In the genomic region with DNA sequence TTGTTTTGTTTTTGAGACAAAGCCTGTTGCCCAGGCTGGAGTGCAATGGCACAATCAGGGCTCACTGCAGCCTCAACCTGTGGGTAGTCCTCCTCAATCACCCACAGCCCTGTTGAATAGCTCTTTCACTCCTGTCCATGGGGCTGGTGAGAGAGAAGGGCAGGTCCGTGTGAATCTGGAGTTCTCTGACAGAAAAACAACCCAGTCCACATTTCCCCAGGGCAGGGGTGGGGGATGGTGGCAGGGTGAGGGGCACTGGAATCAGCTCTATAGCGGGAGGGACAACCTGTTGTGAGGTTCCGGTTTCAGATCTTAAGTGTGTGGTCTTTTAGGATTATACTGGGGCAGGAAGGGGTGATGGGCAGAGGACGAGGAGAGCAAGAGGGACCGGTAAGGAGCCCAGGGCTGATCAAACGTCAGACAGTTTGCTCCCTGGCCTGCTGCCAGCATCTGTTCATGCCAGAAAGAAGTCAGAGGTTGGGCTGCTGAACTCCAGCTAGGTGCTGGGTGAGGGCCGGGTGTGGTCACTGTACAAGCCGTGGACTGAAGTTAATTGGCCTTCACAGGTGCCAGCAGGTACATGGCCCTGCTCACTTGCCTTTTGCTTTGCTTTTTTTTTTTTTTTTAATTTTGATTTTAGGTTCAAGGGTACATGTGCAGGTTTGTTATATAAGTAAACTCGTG, we compare ENCODE assay signal across 9 cellular contexts. TPM values are rescaled to one million over a fixed set of nuclear protein-coding genes. Genes with fewer than 3 reads are reported as not detected.
DNase-seq lines count a peak whose midpoint lies in the region; ATAC-seq and TF ChIP-seq lines count a peak whose summit lies in the region.
"Had no signal": no experiment of that assay in that cellular context is flagged by ENCODE, and none has a peak within 500 bp of the region (broad histone marks: within the 10 kb centered on the region; RNA-seq: fewer than 3 reads in every experiment).

No MANE protein-coding gene starts in this region.

- no peaks in the 10 kb centered on the region for H3K79me2 ChIP-seq in mammary epithelial cell (ENCODE audit: insufficient read depth, low read length)

- H4K91ac ChIP-seq in neuronal stem cell (ENCODE audit: low read depth, low read length, poor library complexity) = no peak overlapping the region

- no peaks in the 10 kb centered on the region for H4K20me1 ChIP-seq in mammary epithelial cell (ENCODE audit: insufficient read depth, low read length)

- H3K36me3 ChIP-seq in mammary epithelial cell (ENCODE audit: insufficient read depth, low read length) (no peaks in the 10 kb centered on the region), neuronal stem cell (replicated peaks in 1 of 2; ENCODE audit: control insufficient read depth in 2 of 2, insufficient read depth in 2 of 2, low read length in 2 of 2) (peaks cover 0 to 3% of the 10 kb centered on the region in 2 donors)

- no peak overlapping the region for H2BK120ac ChIP-seq in neuronal stem cell (ENCODE audit: low read depth, low read length)

- no peaks in the 10 kb centered on the region for H3K4me1 ChIP-seq in mammary epithelial cell (ENCODE audit: insufficient read depth, low read length)
- peaks cover 2 to 3% of the 10 kb centered on the region in 2 donors for H3K4me1 ChIP-seq in neuronal stem cell (ENCODE audit: control insufficient read depth in 2 of 2, insufficient read depth in 1 of 2, low read depth in 1 of 2, low read length in 2 of 2)

- peaks cover 1% of the 10 kb centered on the region for H3K79me1 ChIP-seq in neuronal stem cell (ENCODE audit: low read depth, low read length)

- in situ Hi-C loops in mammary epithelial cell (cut with MboI; ENCODE audit: low sequenced_read_pairs in 2 of 2) = loop anchor here in 1 of 2 donors (25.0 kb wide), 1 partner anchor 475 kb away; no protein-coding TSS in a partner anchor

- intact Hi-C loops in mammary epithelial cell (cut with micrococcal nuclease) = loop anchor here (10.0 kb wide), 1 partner anchor 502 kb away; a partner anchor contains a TSS

- H3K4me3 ChIP-seq in mammary epithelial cell (replicated peaks in 1 of 3; ENCODE audit: insufficient read depth in 1 of 3, low read depth in 2 of 3, low read length in 3 of 3) (no peak overlapping the region), neuronal stem cell (ENCODE audit: low read length in 2 of 2) (no peak overlapping the region)

- ATAC-seq in HG02571 (IDR thresholded peaks at IDR 0.05; ENCODE audit: unreplicated experiment) (no peak), HG02642 (IDR thresholded peaks at IDR 0.05; ENCODE audit: poor library complexity, unreplicated experiment) (no peak)

- DNase-seq in HPDE6-E6E7 (ENCODE audit: extremely low spot score) = peak; percentile 52
- DNase-seq in NCI-H2227 treated with DMSO at 0.1 percent for 48 hours (lab: John Stamatoyannopoulos, UW) = peak; percentile 25
- DNase-seq in mammary epithelial cell = peak; percentile 32
- DNase-seq in neuronal stem cell (ENCODE audit: low spot score) = no peak
- DNase-seq in NCI-H1048 (lab: John Stamatoyannopoulos, UW) = no peak
- DNase-seq in CD1c-positive myeloid dendritic cell (ENCODE audit: extremely low spot score) = no peak
- DNase-seq: activated B cell treated with CpG ODN at 0.5 μM for 24 hours had no signal

- H3K9me3 ChIP-seq in mammary epithelial cell (replicated peaks; ENCODE audit: insufficient read depth, low read length) = no peaks in the 10 kb centered on the region
- H3K9me3 ChIP-seq in neuronal stem cell (replicated peaks in 1 of 2; ENCODE audit: control insufficient read depth in 2 of 2, insufficient read depth in 1 of 2, low read depth in 1 of 2, low read length in 2 of 2) = no peaks in the 10 kb centered on the region

- no peak overlapping the region for H3K14ac ChIP-seq in neuronal stem cell (ENCODE audit: low read length)

- dilution Hi-C loops in mammary epithelial cell (cut with HindIII; ENCODE audit: low sequenced_read_pairs) = no loop called here

- no peak overlapping the region for H2BK5ac ChIP-seq in neuronal stem cell (ENCODE audit: low read length)

- no peak overlapping the region for H4K8ac ChIP-seq in neuronal stem cell (ENCODE audit: low read depth, low read length)

- H3K4me2 ChIP-seq in mammary epithelial cell (ENCODE audit: insufficient read depth, low read depth, low read length) = no peak overlapping the region
- no peak overlapping the region for H3K4me2 ChIP-seq in neuronal stem cell (ENCODE audit: insufficient read depth, low read length, poor library complexity, severe bottlenecking)

- peak overlapping the region; percentile 25 for H2AK5ac ChIP-seq in neuronal stem cell (ENCODE audit: low read depth, low read length)

- H3K23ac ChIP-seq in neuronal stem cell (ENCODE audit: low read depth, low read length, poor library complexity) = no peak overlapping the region

- no peak overlapping the region for H3K18ac ChIP-seq in neuronal stem cell (ENCODE audit: low read length)

- H2AFZ ChIP-seq in mammary epithelial cell (ENCODE audit: low read depth, low read length) (no peak overlapping the region), neuronal stem cell (ENCODE audit: low read length) (peak overlapping the region; percentile 73)

- BruUV-seq in mammary epithelial cell (replicated peaks; lab: Mats Ljungman, UMichigan) = no TSS peak

- H3K27me3 ChIP-seq in mammary epithelial cell (ENCODE audit: insufficient read depth, low read length) (no peaks in the 10 kb centered on the region), neuronal stem cell (ENCODE audit: control insufficient read depth in 3 of 3, insufficient read depth in 3 of 3, low read depth in 1 of 3, low read length in 3 of 3) (no peaks in the 10 kb centered on the region)

- CTCF ChIA-PET in mammary epithelial cell (lab: Charles Lee; ENCODE audit: low non-redundant PET) = interaction anchor here (0.6 kb wide), 1 partner anchor 134 kb away, joined by 8 read pairs; no protein-coding TSS in a partner anchor

- no peak overlapping the region for H3K27ac ChIP-seq in mammary epithelial cell (ENCODE audit: insufficient read depth, low read depth, low read length)
- H3K27ac ChIP-seq in neuronal stem cell (replicated peaks; ENCODE audit: low read length) = no peak overlapping the region

- no peak for TF ChIP-seq CTCF in mammary epithelial cell (conservative IDR thresholded peaks at IDR 0.05 in 1 of 2, IDR thresholded peaks at IDR 0.05 in 1 of 2; ENCODE audit: extremely low read depth in 1 of 2, insufficient read depth in 1 of 2, low read depth in 1 of 2, low read length in 2 of 2)

- WGBS in mammary epithelial cell (ENCODE audit: low coverage, missing lambda C conversion rate) = 49% methylated on average over 8 of the region's 9 CpGs
- no CpG with 5 or more reads among the region's 9 CpGs for WGBS in neuronal stem cell (ENCODE audit: extremely low coverage in 2 of 2, insufficient read length in 2 of 2, insufficient replicate concordance in 1 of 2), 2 donors

- no peak overlapping the region for H3K4ac ChIP-seq in neuronal stem cell (ENCODE audit: low read length)

- H2BK15ac ChIP-seq in neuronal stem cell (ENCODE audit: low read length) = no peak overlapping the region

- H2BK12ac ChIP-seq in neuronal stem cell (ENCODE audit: low read length) = no peak overlapping the region

- H3K9ac ChIP-seq in mammary epithelial cell (ENCODE audit: insufficient read depth, low read length) = no peak overlapping the region
- H3K9ac ChIP-seq in neuronal stem cell (ENCODE audit: low read depth, low read length, poor library complexity) = no peak overlapping the region

RNA-seq across cellular contexts. Expression of a gene that starts 33.2 kb away (rescaled TPM):
- 10 to 100 TPM; 48.2 to 69.6 TPM for total RNA-seq in mammary epithelial cell
- 37.3 TPM for polyA plus RNA-seq in mammary epithelial cell
- 65.0 TPM for polyA minus RNA-seq in mammary epithelial cell
- 83.9 TPM for polyA plus RNA-seq in neuronal stem cell (2013, experiment 1 of 2)
- polyA plus RNA-seq in neuronal stem cell (2013, experiment 2 of 2) = 80.5 TPM

Comparison
In these comparisons a context has a peak if more than half of its experiments do, and no peak if none do; other contexts are left out.
1. DNase-seq: peak in HPDE6-E6E7 (single experiment), NCI-H2227 treated with DMSO at 0.1 percent for 48 hours (single experiment) and mammary epithelial cell (single experiment); none in neuronal stem cell (single experiment), NCI-H1048 (single experiment) and CD1c-positive myeloid dendritic cell (single experiment).